In the genomic region with DNA sequence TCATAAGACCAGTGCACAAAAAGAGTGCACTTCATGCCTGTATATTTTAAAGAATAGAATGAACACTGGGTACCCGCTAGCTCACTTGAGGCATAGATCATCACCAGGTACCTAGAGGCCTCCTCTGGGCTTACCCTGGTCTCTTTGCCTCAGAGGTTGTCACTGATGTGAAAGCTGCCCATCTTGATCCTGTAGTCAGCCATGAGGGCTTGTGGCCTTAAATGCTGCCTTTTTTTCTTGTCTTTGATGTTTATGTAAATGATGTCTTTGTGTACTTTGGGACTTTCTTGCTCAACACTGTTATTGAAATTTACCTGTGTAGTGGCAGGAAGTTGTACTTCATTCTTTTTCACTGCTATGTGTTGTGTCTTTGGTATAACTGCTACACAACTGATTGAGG, we compare ENCODE assay signal across 1 cellular context.
TF ChIP-seq lines count a peak whose summit lies in the region.

No MANE protein-coding gene starts in this region.

TF ChIP-seq in HepG2, 621 proteins besides CTCF, POLR2A, EP300 and RAD21 (continued from another document and continues in another):
- TF ChIP-seq, protein P1, sequence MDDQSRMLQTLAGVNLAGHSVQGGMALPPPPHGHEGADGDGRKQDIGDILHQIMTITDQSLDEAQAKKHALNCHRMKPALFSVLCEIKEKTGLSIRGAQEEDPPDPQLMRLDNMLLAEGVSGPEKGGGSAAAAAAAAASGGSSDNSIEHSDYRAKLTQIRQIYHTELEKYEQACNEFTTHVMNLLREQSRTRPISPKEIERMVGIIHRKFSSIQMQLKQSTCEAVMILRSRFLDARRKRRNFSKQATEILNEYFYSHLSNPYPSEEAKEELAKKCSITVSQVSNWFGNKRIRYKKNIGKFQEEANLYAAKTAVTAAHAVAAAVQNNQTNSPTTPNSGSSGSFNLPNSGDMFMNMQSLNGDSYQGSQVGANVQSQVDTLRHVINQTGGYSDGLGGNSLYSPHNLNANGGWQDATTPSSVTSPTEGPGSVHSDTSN (CRISPR knock-in tag; IDR thresholded peaks at IDR 0.05; ENCODE audit: borderline replicate concordance), result no peak
- TF ChIP-seq DR1 (CRISPR knock-in tag; IDR thresholded peaks at IDR 0.05) (no peak), KLF16 (CRISPR knock-in tag; IDR thresholded peaks at IDR 0.05) (peak in 1 of 2 experiments; percentile 56; a peak in 1 of 4 replicates), ZNF557 (CRISPR knock-in tag; IDR thresholded peaks at IDR 0.05) (no peak), NFE2L2 (IDR thresholded peaks at IDR 0.05; ENCODE audit: low read length) (no peak), ZNF530 (CRISPR knock-in tag; IDR thresholded peaks at IDR 0.05; ENCODE audit: low read depth) (no peak), PAWR (CRISPR knock-in tag; IDR thresholded peaks at IDR 0.05; ENCODE audit: borderline replicate concordance) (no peak), RCOR2 (CRISPR knock-in tag; IDR thresholded peaks at IDR 0.05) (peak; percentile 67; the same call in 1 of the 2 replicates), CREB1 (IDR thresholded peaks at IDR 0.05) (no peak), CREB1 (CRISPR knock-in tag; IDR thresholded peaks at IDR 0.05) (peak; percentile 40; the same call in 1 of the 2 replicates), BHLHE40 (IDR thresholded peaks at IDR 0.05; ENCODE audit: low read length) (no peak), MIER3 (CRISPR knock-in tag; IDR thresholded peaks at IDR 0.05; ENCODE audit: borderline replicate concordance) (0 out of 2 replicates have a peak, but pooled peaks have one; percentile 21), ZNF10 (CRISPR knock-in tag; IDR thresholded peaks at IDR 0.05; ENCODE audit: borderline replicate concordance, low read depth) (no peak), MLLT10 (CRISPR knock-in tag; IDR thresholded peaks at IDR 0.05) (no peak), FOXA1 (IDR thresholded peaks at IDR 0.05) (peak; percentile 62), FOXA1 (CRISPR knock-in tag; IDR thresholded peaks at IDR 0.05) (peak; percentile 93), TCF7 (IDR thresholded peaks at IDR 0.05; ENCODE audit: low read depth) (peak; percentile 89), PHF5A (CRISPR knock-in tag; IDR thresholded peaks at IDR 0.05; ENCODE audit: low read depth, unreplicated experiment) (peak; percentile 46), WIZ (CRISPR knock-in tag; IDR thresholded peaks at IDR 0.05) (no peak), ZNF615 (CRISPR knock-in tag; IDR thresholded peaks at IDR 0.05; ENCODE audit: borderline replicate concordance) (no peak), HMG20A (CRISPR knock-in tag; IDR thresholded peaks at IDR 0.05; ENCODE audit: borderline replicate concordance) (peak; percentile 74; the same call in 1 of the 2 replicates), ZKSCAN8 (CRISPR knock-in tag; IDR thresholded peaks at IDR 0.05; ENCODE audit: borderline replicate concordance) (0 out of 2 replicates have a peak, but pooled peaks have one; percentile 55), MTA3 (CRISPR knock-in tag; IDR thresholded peaks at IDR 0.05) (no peak), KMT2B (CRISPR knock-in tag; IDR thresholded peaks at IDR 0.05) (no peak), ELF1 (CRISPR knock-in tag; IDR thresholded peaks at IDR 0.05) (peak; percentile 54; the same call in 1 of the 2 replicates), FOSL2 (CRISPR knock-in tag; IDR thresholded peaks at IDR 0.05) (0 out of 2 replicates have a peak, but pooled peaks have one; percentile 25), KDM5A (IDR thresholded peaks at IDR 0.05; ENCODE audit: borderline replicate concordance, low read length) (no peak), ASH2L (IDR thresholded peaks at IDR 0.05; ENCODE audit: insufficient read length, low read depth, low read length) (peak; percentile 22), CEBPB (IDR thresholded peaks at IDR 0.05; ENCODE audit: borderline replicate concordance, low read depth, low read length) (peak; percentile 85), CREM (IDR thresholded peaks at IDR 0.05) (peak; percentile 29; the same call in 1 of the 2 replicates), CREM (CRISPR knock-in tag; IDR thresholded peaks at IDR 0.05) (no peak), ZNF747 (CRISPR knock-in tag; IDR thresholded peaks at IDR 0.05; ENCODE audit: borderline replicate concordance) (no peak), ZFP41 (CRISPR knock-in tag; IDR thresholded peaks at IDR 0.05; ENCODE audit: borderline replicate concordance) (no peak), BORCS8-MEF2B (CRISPR knock-in tag; IDR thresholded peaks at IDR 0.05) (no peak), ZNF607 (CRISPR knock-in tag; IDR thresholded peaks at IDR 0.05; ENCODE audit: borderline replicate concordance) (no peak), MAFF (IDR thresholded peaks at IDR 0.05; ENCODE audit: low read depth, low read length) (no peak)
- TF ChIP-seq, protein P2, sequence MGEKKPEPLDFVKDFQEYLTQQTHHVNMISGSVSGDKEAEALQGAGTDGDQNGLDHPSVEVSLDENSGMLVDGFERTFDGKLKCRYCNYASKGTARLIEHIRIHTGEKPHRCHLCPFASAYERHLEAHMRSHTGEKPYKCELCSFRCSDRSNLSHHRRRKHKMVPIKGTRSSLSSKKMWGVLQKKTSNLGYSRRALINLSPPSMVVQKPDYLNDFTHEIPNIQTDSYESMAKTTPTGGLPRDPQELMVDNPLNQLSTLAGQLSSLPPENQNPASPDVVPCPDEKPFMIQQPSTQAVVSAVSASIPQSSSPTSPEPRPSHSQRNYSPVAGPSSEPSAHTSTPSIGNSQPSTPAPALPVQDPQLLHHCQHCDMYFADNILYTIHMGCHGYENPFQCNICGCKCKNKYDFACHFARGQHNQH (CRISPR knock-in tag; IDR thresholded peaks at IDR 0.05), result no peak
- TF ChIP-seq, protein P3, sequence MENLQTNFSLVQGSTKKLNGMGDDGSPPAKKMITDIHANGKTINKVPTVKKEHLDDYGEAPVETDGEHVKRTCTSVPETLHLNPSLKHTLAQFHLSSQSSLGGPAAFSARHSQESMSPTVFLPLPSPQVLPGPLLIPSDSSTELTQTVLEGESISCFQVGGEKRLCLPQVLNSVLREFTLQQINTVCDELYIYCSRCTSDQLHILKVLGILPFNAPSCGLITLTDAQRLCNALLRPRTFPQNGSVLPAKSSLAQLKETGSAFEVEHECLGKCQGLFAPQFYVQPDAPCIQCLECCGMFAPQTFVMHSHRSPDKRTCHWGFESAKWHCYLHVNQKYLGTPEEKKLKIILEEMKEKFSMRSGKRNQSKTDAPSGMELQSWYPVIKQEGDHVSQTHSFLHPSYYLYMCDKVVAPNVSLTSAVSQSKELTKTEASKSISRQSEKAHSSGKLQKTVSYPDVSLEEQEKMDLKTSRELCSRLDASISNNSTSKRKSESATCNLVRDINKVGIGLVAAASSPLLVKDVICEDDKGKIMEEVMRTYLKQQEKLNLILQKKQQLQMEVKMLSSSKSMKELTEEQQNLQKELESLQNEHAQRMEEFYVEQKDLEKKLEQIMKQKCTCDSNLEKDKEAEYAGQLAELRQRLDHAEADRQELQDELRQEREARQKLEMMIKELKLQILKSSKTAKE (CRISPR knock-in tag; IDR thresholded peaks at IDR 0.05; ENCODE audit: borderline replicate concordance), result peak; percentile 23; the same call in 1 of the 2 replicates
- TF ChIP-seq, protein P4, sequence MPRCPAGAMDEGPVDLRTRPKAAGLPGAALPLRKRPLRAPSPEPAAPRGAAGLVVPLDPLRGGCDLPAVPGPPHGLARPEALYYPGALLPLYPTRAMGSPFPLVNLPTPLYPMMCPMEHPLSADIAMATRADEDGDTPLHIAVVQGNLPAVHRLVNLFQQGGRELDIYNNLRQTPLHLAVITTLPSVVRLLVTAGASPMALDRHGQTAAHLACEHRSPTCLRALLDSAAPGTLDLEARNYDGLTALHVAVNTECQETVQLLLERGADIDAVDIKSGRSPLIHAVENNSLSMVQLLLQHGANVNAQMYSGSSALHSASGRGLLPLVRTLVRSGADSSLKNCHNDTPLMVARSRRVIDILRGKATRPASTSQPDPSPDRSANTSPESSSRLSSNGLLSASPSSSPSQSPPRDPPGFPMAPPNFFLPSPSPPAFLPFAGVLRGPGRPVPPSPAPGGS (CRISPR knock-in tag; IDR thresholded peaks at IDR 0.05), result no peak
- TF ChIP-seq, protein P5, sequence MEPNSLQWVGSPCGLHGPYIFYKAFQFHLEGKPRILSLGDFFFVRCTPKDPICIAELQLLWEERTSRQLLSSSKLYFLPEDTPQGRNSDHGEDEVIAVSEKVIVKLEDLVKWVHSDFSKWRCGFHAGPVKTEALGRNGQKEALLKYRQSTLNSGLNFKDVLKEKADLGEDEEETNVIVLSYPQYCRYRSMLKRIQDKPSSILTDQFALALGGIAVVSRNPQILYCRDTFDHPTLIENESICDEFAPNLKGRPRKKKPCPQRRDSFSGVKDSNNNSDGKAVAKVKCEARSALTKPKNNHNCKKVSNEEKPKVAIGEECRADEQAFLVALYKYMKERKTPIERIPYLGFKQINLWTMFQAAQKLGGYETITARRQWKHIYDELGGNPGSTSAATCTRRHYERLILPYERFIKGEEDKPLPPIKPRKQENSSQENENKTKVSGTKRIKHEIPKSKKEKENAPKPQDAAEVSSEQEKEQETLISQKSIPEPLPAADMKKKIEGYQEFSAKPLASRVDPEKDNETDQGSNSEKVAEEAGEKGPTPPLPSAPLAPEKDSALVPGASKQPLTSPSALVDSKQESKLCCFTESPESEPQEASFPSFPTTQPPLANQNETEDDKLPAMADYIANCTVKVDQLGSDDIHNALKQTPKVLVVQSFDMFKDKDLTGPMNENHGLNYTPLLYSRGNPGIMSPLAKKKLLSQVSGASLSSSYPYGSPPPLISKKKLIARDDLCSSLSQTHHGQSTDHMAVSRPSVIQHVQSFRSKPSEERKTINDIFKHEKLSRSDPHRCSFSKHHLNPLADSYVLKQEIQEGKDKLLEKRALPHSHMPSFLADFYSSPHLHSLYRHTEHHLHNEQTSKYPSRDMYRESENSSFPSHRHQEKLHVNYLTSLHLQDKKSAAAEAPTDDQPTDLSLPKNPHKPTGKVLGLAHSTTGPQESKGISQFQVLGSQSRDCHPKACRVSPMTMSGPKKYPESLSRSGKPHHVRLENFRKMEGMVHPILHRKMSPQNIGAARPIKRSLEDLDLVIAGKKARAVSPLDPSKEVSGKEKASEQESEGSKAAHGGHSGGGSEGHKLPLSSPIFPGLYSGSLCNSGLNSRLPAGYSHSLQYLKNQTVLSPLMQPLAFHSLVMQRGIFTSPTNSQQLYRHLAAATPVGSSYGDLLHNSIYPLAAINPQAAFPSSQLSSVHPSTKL (CRISPR knock-in tag; IDR thresholded peaks at IDR 0.05), result peak; percentile 90
- TF ChIP-seq, protein P6, sequence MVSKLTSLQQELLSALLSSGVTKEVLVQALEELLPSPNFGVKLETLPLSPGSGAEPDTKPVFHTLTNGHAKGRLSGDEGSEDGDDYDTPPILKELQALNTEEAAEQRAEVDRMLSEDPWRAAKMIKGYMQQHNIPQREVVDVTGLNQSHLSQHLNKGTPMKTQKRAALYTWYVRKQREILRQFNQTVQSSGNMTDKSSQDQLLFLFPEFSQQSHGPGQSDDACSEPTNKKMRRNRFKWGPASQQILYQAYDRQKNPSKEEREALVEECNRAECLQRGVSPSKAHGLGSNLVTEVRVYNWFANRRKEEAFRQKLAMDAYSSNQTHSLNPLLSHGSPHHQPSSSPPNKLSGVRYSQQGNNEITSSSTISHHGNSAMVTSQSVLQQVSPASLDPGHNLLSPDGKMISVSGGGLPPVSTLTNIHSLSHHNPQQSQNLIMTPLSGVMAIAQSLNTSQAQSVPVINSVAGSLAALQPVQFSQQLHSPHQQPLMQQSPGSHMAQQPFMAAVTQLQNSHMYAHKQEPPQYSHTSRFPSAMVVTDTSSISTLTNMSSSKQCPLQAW (CRISPR knock-in tag; IDR thresholded peaks at IDR 0.05), result no peak
- TF ChIP-seq, protein P7, sequence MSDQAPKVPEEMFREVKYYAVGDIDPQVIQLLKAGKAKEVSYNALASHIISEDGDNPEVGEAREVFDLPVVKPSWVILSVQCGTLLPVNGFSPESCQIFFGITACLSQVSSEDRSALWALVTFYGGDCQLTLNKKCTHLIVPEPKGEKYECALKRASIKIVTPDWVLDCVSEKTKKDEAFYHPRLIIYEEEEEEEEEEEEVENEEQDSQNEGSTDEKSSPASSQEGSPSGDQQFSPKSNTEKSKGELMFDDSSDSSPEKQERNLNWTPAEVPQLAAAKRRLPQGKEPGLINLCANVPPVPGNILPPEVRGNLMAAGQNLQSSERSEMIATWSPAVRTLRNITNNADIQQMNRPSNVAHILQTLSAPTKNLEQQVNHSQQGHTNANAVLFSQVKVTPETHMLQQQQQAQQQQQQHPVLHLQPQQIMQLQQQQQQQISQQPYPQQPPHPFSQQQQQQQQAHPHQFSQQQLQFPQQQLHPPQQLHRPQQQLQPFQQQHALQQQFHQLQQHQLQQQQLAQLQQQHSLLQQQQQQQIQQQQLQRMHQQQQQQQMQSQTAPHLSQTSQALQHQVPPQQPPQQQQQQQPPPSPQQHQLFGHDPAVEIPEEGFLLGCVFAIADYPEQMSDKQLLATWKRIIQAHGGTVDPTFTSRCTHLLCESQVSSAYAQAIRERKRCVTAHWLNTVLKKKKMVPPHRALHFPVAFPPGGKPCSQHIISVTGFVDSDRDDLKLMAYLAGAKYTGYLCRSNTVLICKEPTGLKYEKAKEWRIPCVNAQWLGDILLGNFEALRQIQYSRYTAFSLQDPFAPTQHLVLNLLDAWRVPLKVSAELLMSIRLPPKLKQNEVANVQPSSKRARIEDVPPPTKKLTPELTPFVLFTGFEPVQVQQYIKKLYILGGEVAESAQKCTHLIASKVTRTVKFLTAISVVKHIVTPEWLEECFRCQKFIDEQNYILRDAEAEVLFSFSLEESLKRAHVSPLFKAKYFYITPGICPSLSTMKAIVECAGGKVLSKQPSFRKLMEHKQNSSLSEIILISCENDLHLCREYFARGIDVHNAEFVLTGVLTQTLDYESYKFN (CRISPR knock-in tag; conservative IDR thresholded peaks at IDR 0.05), result peak; percentile 78
- TF ChIP-seq, protein P8, sequence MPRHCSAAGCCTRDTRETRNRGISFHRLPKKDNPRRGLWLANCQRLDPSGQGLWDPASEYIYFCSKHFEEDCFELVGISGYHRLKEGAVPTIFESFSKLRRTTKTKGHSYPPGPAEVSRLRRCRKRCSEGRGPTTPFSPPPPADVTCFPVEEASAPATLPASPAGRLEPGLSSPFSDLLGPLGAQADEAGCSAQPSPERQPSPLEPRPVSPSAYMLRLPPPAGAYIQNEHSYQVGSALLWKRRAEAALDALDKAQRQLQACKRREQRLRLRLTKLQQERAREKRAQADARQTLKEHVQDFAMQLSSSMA (CRISPR knock-in tag; IDR thresholded peaks at IDR 0.05), result no peak
- TF ChIP-seq, protein P9, sequence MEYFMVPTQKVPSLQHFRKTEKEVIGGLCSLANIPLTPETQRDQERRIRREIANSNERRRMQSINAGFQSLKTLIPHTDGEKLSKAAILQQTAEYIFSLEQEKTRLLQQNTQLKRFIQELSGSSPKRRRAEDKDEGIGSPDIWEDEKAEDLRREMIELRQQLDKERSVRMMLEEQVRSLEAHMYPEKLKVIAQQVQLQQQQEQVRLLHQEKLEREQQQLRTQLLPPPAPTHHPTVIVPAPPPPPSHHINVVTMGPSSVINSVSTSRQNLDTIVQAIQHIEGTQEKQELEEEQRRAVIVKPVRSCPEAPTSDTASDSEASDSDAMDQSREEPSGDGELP (IDR thresholded peaks at IDR 0.05; ENCODE audit: borderline replicate concordance, low read depth), result 0 out of 2 replicates have a peak, but pooled peaks have one; percentile 9
- TF ChIP-seq, protein P10, sequence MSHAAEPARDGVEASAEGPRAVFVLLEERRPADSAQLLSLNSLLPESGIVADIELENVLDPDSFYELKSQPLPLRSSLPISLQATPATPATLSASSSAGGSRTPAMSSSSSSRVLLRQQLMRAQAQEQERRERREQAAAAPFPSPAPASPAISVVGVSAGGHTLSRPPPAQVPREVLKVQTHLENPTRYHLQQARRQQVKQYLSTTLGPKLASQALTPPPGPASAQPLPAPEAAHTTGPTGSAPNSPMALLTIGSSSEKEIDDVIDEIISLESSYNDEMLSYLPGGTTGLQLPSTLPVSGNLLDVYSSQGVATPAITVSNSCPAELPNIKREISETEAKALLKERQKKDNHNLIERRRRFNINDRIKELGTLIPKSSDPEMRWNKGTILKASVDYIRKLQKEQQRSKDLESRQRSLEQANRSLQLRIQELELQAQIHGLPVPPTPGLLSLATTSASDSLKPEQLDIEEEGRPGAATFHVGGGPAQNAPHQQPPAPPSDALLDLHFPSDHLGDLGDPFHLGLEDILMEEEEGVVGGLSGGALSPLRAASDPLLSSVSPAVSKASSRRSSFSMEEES (CRISPR knock-in tag; IDR thresholded peaks at IDR 0.05), result peak; percentile 58; the same call in 1 of the 2 replicates
